In the genomic region with DNA sequence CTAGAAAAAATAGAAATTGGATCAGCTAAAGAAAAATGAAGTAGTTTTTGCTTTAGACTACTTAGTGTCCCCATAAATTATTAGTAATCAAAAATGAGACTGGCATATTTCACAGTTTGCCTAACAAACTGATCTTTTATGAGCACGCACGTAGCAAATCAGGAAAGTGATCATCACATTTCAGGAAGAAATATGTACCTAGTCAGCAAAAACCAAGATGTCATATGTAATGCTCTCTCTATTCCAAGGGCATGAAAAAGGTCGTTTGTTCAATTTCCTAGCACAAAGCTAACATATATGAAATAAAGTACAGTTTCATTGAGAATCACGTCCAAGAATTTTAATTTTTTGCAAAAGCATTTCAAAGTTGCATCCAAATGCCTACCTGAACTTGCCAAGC, we compare ENCODE assay signal across 7 cellular contexts.
"Had no signal": no experiment of that assay in that cellular context is flagged by ENCODE, and none has a peak within 500 bp of the region (broad histone marks: within the 10 kb centered on the region; RNA-seq: fewer than 3 reads in every experiment).

No MANE protein-coding gene starts in this region.

- H3K4me3 ChIP-seq: GM23338 had no signal

- DNase-seq: H9, HFFc6, KG1 had no signal

- ATAC-seq: GM23338, HCT116 had no signal

- H3K27ac ChIP-seq: HL-60 had no signal

- H3K4me1 Mint-ChIP-seq: GM23338, H9, IgD-negative memory B cell had no signal

- H3K4me2 ChIP-seq: GM23338 had no signal

- H3K4me3 Mint-ChIP-seq: GM23338, H9, HFFc6, IgD-negative memory B cell had no signal

- H3K27me3 Mint-ChIP-seq: IgD-negative memory B cell had no signal

- H3K27ac Mint-ChIP-seq: GM23338, H9, HFFc6, IgD-negative memory B cell had no signal

- H2AFZ ChIP-seq: GM23338 had no signal
